In the genomic region with DNA sequence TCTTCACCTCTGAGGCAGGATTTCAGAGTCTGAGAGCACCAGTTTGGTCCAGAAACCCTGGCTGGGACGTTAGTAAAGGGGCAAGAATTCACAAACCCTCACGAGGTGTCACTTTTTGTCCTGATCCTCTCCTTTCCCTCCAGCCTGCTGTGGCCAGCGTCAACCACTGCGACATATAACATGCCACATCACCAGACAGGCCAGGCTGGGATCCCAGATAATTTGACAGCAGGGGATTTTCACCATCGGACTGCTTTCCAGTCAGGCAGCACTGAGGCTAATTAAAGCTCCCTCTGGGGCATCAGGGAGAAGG, we compare ENCODE assay signal across 8 cellular contexts. TPM values are rescaled to one million over a fixed set of nuclear protein-coding genes. Genes with fewer than 3 reads are reported as not detected.
DNase-seq lines count a peak whose midpoint lies in the region; ATAC-seq and TF ChIP-seq lines count a peak whose summit lies in the region.

No MANE protein-coding gene starts in this region.

- no peak for DNase-seq in Right ventricle myocardium superior
- no peak for DNase-seq in Right ventricle myocardium inferior (ENCODE audit: missing footprints)
- no peak for DNase-seq in central memory CD8-positive, alpha-beta T cell (ENCODE audit: low spot score in 2 of 2)
- DNase-seq in mesendoderm = no peak
- no peak for DNase-seq in uterus
- no peak for DNase-seq in ureter (ENCODE audit: low spot score)
- DNase-seq in NCI-H2227 (lab: John Stamatoyannopoulos, UW; ENCODE audit: unreplicated experiment) = no peak

- H3K27me3 ChIP-seq in mesendoderm (ENCODE audit: insufficient read depth, low read length, poor library complexity) = no peaks in the 10 kb centered on the region
- no peaks in the 10 kb centered on the region for H3K27me3 ChIP-seq in uterus

- H3K4me1 Mint-ChIP-seq in central memory CD8-positive, alpha-beta T cell = peaks cover 11% of the 10 kb centered on the region

- H3K9me3 ChIP-seq in uterus = no peaks in the 10 kb centered on the region

- H4K5ac ChIP-seq in mesendoderm (ENCODE audit: low read length) = peak overlapping the region; percentile 59

- H3K56ac ChIP-seq in mesendoderm (ENCODE audit: low read length) = peak overlapping the region; percentile 96

- H2BK5ac ChIP-seq in mesendoderm (ENCODE audit: low read length) = no peak overlapping the region

- no peaks in the 10 kb centered on the region for H3K9me3 Mint-ChIP-seq in central memory CD8-positive, alpha-beta T cell

- no peak overlapping the region for H3K27ac Mint-ChIP-seq in central memory CD8-positive, alpha-beta T cell (ENCODE audit: low read depth)

- H3K79me1 ChIP-seq in mesendoderm (ENCODE audit: low read length) = no peaks in the 10 kb centered on the region

- H3K23ac ChIP-seq in mesendoderm (ENCODE audit: low read length) = no peak overlapping the region

- TF ChIP-seq CTCF in uterus (IDR thresholded peaks at IDR 0.05) = no peak

- H3K36me3 ChIP-seq in mesendoderm (ENCODE audit: control insufficient read depth, insufficient read depth, low read length) (no peaks in the 10 kb centered on the region), uterus (no peaks in the 10 kb centered on the region)

- no peak overlapping the region for H3K18ac ChIP-seq in mesendoderm (ENCODE audit: low read length)

- H3K36me3 Mint-ChIP-seq in central memory CD8-positive, alpha-beta T cell (ENCODE audit: insufficient read depth) = no peaks in the 10 kb centered on the region

- peaks cover 8% of the 10 kb centered on the region for H3K27me3 Mint-ChIP-seq in central memory CD8-positive, alpha-beta T cell

- H2BK15ac ChIP-seq in mesendoderm (replicated peaks; ENCODE audit: low read depth) = no peak overlapping the region

- no CpG with 5 or more reads among the region's 5 CpGs for WGBS in mesendoderm (ENCODE audit: extremely low coverage, insufficient coverage, low lambda C conversion rate)

- no peak overlapping the region for H3K4ac ChIP-seq in mesendoderm (ENCODE audit: low read depth, low read length)

- H2BK120ac ChIP-seq in mesendoderm (ENCODE audit: low read depth, low read length) = no peak overlapping the region

- H4K8ac ChIP-seq in mesendoderm (ENCODE audit: low read depth, low read length) = no peak overlapping the region

- TF ChIP-seq POLR2A in uterus (IDR thresholded peaks at IDR 0.05) = no peak

- H3K4me3 ChIP-seq in mesendoderm (ENCODE audit: low read length) (peak overlapping the region; percentile 52), uterus (peak overlapping the region; percentile 41 to 42)

- intact Hi-C loops in Right ventricle myocardium superior (cut with DNase I) = loop anchor here (5.0 to 10.0 kb wide), 2 partner anchors 59 to 133 kb away; no protein-coding TSS in a partner anchor
- intact Hi-C loops in Right ventricle myocardium inferior (cut with DNase I) = loop anchor here (1.0 to 5.0 kb wide), 3 partner anchors 37 to 438 kb away; partner anchors contain the start of gene RBFOX2
- intact Hi-C loops in uterus (cut with DNase I; ENCODE audit: low total_unique reads) = no loop called here

- ATAC-seq in Right ventricle myocardium superior (ENCODE audit: poor library complexity) (peak; percentile 65), Right ventricle myocardium inferior (no peak), HG03139 (IDR thresholded peaks at IDR 0.05; ENCODE audit: unreplicated experiment) (no peak)
- no peak for ATAC-seq in central memory CD8-positive, alpha-beta T cell (replicated peaks; ENCODE audit: extremely low read depth, poor library complexity, severe bottlenecking)

- H3K4me3 Mint-ChIP-seq in central memory CD8-positive, alpha-beta T cell = peak overlapping the region; percentile 82

- peak overlapping the region; percentile 92 for H3K4me2 ChIP-seq in mesendoderm (ENCODE audit: low read length)

- H3K4me1 ChIP-seq in mesendoderm (ENCODE audit: control insufficient read depth, low read depth, low read length) (peaks cover 3% of the 10 kb centered on the region), uterus (no peaks in the 10 kb centered on the region)

- no peaks in the 10 kb centered on the region for H3K79me2 ChIP-seq in mesendoderm (ENCODE audit: control insufficient read depth, insufficient read depth, low read length)

- H3K27ac ChIP-seq in mesendoderm (ENCODE audit: low read depth, low read length) (peak overlapping the region; percentile 6), uterus (peak overlapping the region; percentile 87 to 92)

- H3K9ac ChIP-seq in mesendoderm (ENCODE audit: low read length) = peak overlapping the region; percentile 89

- no peak overlapping the region for H2AK5ac ChIP-seq in mesendoderm (ENCODE audit: low read length)

RNA-seq across cellular contexts. Expression of gene RBFOX2, which starts 36.8 kb away (rescaled TPM):
- 74.4 TPM for total RNA-seq in Right ventricle myocardium superior
- 84.4 TPM for total RNA-seq in Right ventricle myocardium inferior
- 69.0 TPM for polyA plus RNA-seq in mesendoderm (2013, experiment 1 of 2)
- 71.1 TPM for polyA plus RNA-seq in mesendoderm (2013, experiment 2 of 2)
- total RNA-seq in uterus = 100 to 1,000 TPM in 2 of 4 donors, 10 to 100 TPM in 2; 81.0 to 311 (median 147) TPM
- 115 TPM for total RNA-seq in ureter
